19 cellular contexts compared by ENCODE assay signal in genomic region chr7:107643407-107643806, GRCh38. TPM values are rescaled to one million over a fixed set of nuclear protein-coding genes. Genes with fewer than 3 reads are reported as not detected.
DNase-seq lines count a peak whose midpoint lies in the region; ATAC-seq, FAIRE-seq and TF ChIP-seq lines count a peak whose summit lies in the region.
"Had no signal": no experiment of that assay in that cellular context is flagged by ENCODE, and none has a peak within 500 bp of the region (broad histone marks: within the 10 kb centered on the region; RNA-seq: fewer than 3 reads in every experiment).

No MANE protein-coding gene starts in this region.

- CTCF ChIA-PET in A673 (lab: Charles Lee): interaction anchor here (0.8 kb wide), 1 partner anchor 10 kb away, joined by 3 read pairs; no protein-coding TSS in a partner anchor
- CTCF ChIA-PET in activated CD4-positive, alpha-beta T cell treated with anti-CD3 and anti-CD28 coated beads, Interleukin-2, amount 10 ng/mL, durations not matched to agents 7 days and 5 days (lab: Charles Lee): interaction anchor here (1.3 kb wide), 1 partner anchor 18 kb away, joined by 3 read pairs; no protein-coding TSS in a partner anchor
- CTCF ChIA-PET in activated CD8-positive, alpha-beta T cell treated with anti-CD3 and anti-CD28 coated beads, Interleukin-2, amount 10 ng/mL, durations not matched to agents 7 days and 5 days (lab: Charles Lee): no interaction called here

- peak; percentile 80 for ATAC-seq in foreskin keratinocyte
- no peak for ATAC-seq in activated CD8-positive, alpha-beta T cell treated with anti-CD3 and anti-CD28 coated beads, Interleukin-2, amount 10 ng/mL, durations not matched to agents 7 days and 5 days
- ATAC-seq: body of pancreas, natural killer cell, Right ventricle myocardium inferior had no signal

- H3K4me3 Mint-ChIP-seq in activated CD4-positive, alpha-beta T cell treated with anti-CD3 and anti-CD28 coated beads, Interleukin-2, amount 10 ng/mL, durations not matched to agents 7 days and 5 days: no peak overlapping the region
- no peak overlapping the region for H3K4me3 Mint-ChIP-seq in activated CD8-positive, alpha-beta T cell treated with anti-CD3 and anti-CD28 coated beads, Interleukin-2, amount 10 ng/mL, durations not matched to agents 7 days and 5 days
- H3K4me3 Mint-ChIP-seq: activated T-cell treated with anti-CD3 and anti-CD28 coated beads, Interleukin-2, amount 50 U/mL, for 24 hours; natural killer cell had no signal

- peaks cover 5% of the 10 kb centered on the region for H3K36me3 Mint-ChIP-seq in activated CD4-positive, alpha-beta T cell treated with anti-CD3 and anti-CD28 coated beads, Interleukin-2, amount 10 ng/mL, durations not matched to agents 7 days and 5 days (ENCODE audit: low read depth)
- H3K36me3 Mint-ChIP-seq in activated CD8-positive, alpha-beta T cell treated with anti-CD3 and anti-CD28 coated beads, Interleukin-2, amount 10 ng/mL, durations not matched to agents 7 days and 5 days (ENCODE audit: low read depth): peaks cover 13% of the 10 kb centered on the region
- H3K36me3 Mint-ChIP-seq: natural killer cell had no signal

- H3K9ac ChIP-seq in adipocyte (ENCODE audit: low read length): no peak overlapping the region
- H3K9ac ChIP-seq in kidney (ENCODE audit: low read length in 2 of 2): no peak overlapping the region
- H3K9ac ChIP-seq: BLaER1 had no signal

- no peak overlapping the region for H3K27ac ChIP-seq in A673 (ENCODE audit: low read depth, low read length, poor library complexity, severe bottlenecking)
- H3K27ac ChIP-seq in foreskin keratinocyte: no peak overlapping the region
- H3K27ac ChIP-seq in kidney (ENCODE audit: low read depth in 2 of 2, low read length in 2 of 2): no peak overlapping the region
- H3K27ac ChIP-seq: BLaER1, body of pancreas, epithelial cell of prostate, transverse colon, VCaP had no signal

- H3K4me1 ChIP-seq in A673 (ENCODE audit: insufficient read depth, low read length, poor library complexity, severe bottlenecking): peaks cover 16% of the 10 kb centered on the region
- H3K4me1 ChIP-seq in adipocyte (ENCODE audit: control insufficient read depth, insufficient read depth, low read length): peaks cover 22% of the 10 kb centered on the region
- no peaks in the 10 kb centered on the region for H3K4me1 ChIP-seq in foreskin keratinocyte
- H3K4me1 ChIP-seq in kidney (ENCODE audit: control insufficient read depth in 1 of 2, insufficient read depth in 1 of 2, low read depth in 1 of 2, low read length in 2 of 2): no peaks in the 10 kb centered on the region
- H3K4me1 ChIP-seq: body of pancreas had no signal

- H3K27me3 ChIP-seq in A673 (replicated peaks; ENCODE audit: insufficient read depth, low read depth, low read length, poor library complexity): no peaks in the 10 kb centered on the region
- no peaks in the 10 kb centered on the region for H3K27me3 ChIP-seq in adipocyte (replicated peaks; ENCODE audit: control insufficient read depth, insufficient read depth, low read length)
- peaks cover 21% of the 10 kb centered on the region for H3K27me3 ChIP-seq in foreskin keratinocyte
- H3K27me3 ChIP-seq: BLaER1, body of pancreas, transverse colon had no signal

- DNase-seq in A673 (ENCODE audit: low spot score) (peak; percentile 47), HCEC 1CT (peak; percentile 88), adipocyte (ENCODE audit: low read depth) (peak; percentile 26), foreskin keratinocyte (peak; percentile 29 to 61), DMS53 treated with DMSO at 0.1 percent for 48 hours (lab: John Stamatoyannopoulos, UW; ENCODE audit: unreplicated experiment) (no peak), kidney (no peak)
- DNase-seq in activated CD4-positive, alpha-beta T cell treated with anti-CD3 and anti-CD28 coated beads, Interleukin-2, amount 10 ng/mL, durations not matched to agents 7 days and 5 days: no peak
- DNase-seq in activated CD8-positive, alpha-beta T cell treated with anti-CD3 and anti-CD28 coated beads, Interleukin-2, amount 10 ng/mL, durations not matched to agents 7 days and 5 days: no peak
- DNase-seq: activated T-cell treated with anti-CD3 and anti-CD28 coated beads, Interleukin-2, amount 50 U/mL, for 24 hours; body of pancreas; natural killer cell; NCI-H510A treated with DMSO at 0.1 percent for 48 hours; small intestine; transverse colon had no signal

- peaks cover 14% of the 10 kb centered on the region for H3K27me3 Mint-ChIP-seq in activated CD4-positive, alpha-beta T cell treated with anti-CD3 and anti-CD28 coated beads, Interleukin-2, amount 10 ng/mL, durations not matched to agents 7 days and 5 days
- H3K27me3 Mint-ChIP-seq in activated CD8-positive, alpha-beta T cell treated with anti-CD3 and anti-CD28 coated beads, Interleukin-2, amount 10 ng/mL, durations not matched to agents 7 days and 5 days (ENCODE audit: low read depth): peaks cover 15% of the 10 kb centered on the region

- TF ChIP-seq CTCF in A673 (conservative IDR thresholded peaks at IDR 0.05; ENCODE audit: low read depth, low read length) (peak; percentile 50), foreskin keratinocyte (conservative IDR thresholded peaks at IDR 0.05) (peak; percentile 68), kidney (IDR thresholded peaks at IDR 0.05; ENCODE audit: borderline replicate concordance, extremely low read depth, insufficient read depth) (no peak)

- POLR2A ChIA-PET in A673 (lab: Charles Lee; ENCODE audit: low non-redundant PET): no interaction called here
- POLR2A ChIA-PET in activated CD4-positive, alpha-beta T cell treated with anti-CD3 and anti-CD28 coated beads, Interleukin-2, amount 10 ng/mL, durations not matched to agents 7 days and 5 days (lab: Charles Lee): no interaction called here
- POLR2A ChIA-PET in activated CD8-positive, alpha-beta T cell treated with anti-CD3 and anti-CD28 coated beads, Interleukin-2, amount 10 ng/mL, durations not matched to agents 7 days and 5 days (lab: Charles Lee): no interaction called here

- peaks cover 24% of the 10 kb centered on the region for H3K4me1 Mint-ChIP-seq in activated CD4-positive, alpha-beta T cell treated with anti-CD3 and anti-CD28 coated beads, Interleukin-2, amount 10 ng/mL, durations not matched to agents 7 days and 5 days
- H3K4me1 Mint-ChIP-seq in activated CD8-positive, alpha-beta T cell treated with anti-CD3 and anti-CD28 coated beads, Interleukin-2, amount 10 ng/mL, durations not matched to agents 7 days and 5 days (ENCODE audit: low read depth): peaks cover 29% of the 10 kb centered on the region

- H3K27ac Mint-ChIP-seq in activated CD4-positive, alpha-beta T cell treated with anti-CD3 and anti-CD28 coated beads, Interleukin-2, amount 10 ng/mL, durations not matched to agents 7 days and 5 days: no peak overlapping the region
- no peak overlapping the region for H3K27ac Mint-ChIP-seq in activated CD8-positive, alpha-beta T cell treated with anti-CD3 and anti-CD28 coated beads, Interleukin-2, amount 10 ng/mL, durations not matched to agents 7 days and 5 days
- H3K27ac Mint-ChIP-seq: activated T-cell treated with anti-CD3 and anti-CD28 coated beads, Interleukin-2, amount 50 U/mL, for 24 hours; natural killer cell had no signal

- H3K9me3 ChIP-seq in A673 (ENCODE audit: low read depth, low read length, poor library complexity, severe bottlenecking): no peaks in the 10 kb centered on the region
- no peaks in the 10 kb centered on the region for H3K9me3 ChIP-seq in adipocyte (ENCODE audit: control insufficient read depth, low read length)
- no peaks in the 10 kb centered on the region for H3K9me3 ChIP-seq in kidney (ENCODE audit: control insufficient read depth in 1 of 2, low read length in 2 of 2)
- H3K9me3 ChIP-seq: BLaER1, body of pancreas, transverse colon had no signal

- H3K4me3 ChIP-seq in A673 (ENCODE audit: low read depth, low read length, poor library complexity, severe bottlenecking) (no peak overlapping the region), adipocyte (ENCODE audit: low read length) (no peak overlapping the region), kidney (ENCODE audit: low read length in 2 of 2) (no peak overlapping the region)
- H3K4me3 ChIP-seq: BLaER1, body of pancreas, transverse colon had no signal

- peaks cover 9% of the 10 kb centered on the region for H3K9me3 Mint-ChIP-seq in activated CD4-positive, alpha-beta T cell treated with anti-CD3 and anti-CD28 coated beads, Interleukin-2, amount 10 ng/mL, durations not matched to agents 7 days and 5 days
- H3K9me3 Mint-ChIP-seq in activated CD8-positive, alpha-beta T cell treated with anti-CD3 and anti-CD28 coated beads, Interleukin-2, amount 10 ng/mL, durations not matched to agents 7 days and 5 days (ENCODE audit: insufficient read depth): peaks cover 2% of the 10 kb centered on the region
- H3K9me3 Mint-ChIP-seq: activated T-cell treated with anti-CD3 and anti-CD28 coated beads, Interleukin-2, amount 50 U/mL, for 24 hours had no signal

- no TSS peak for BruUV-seq in A673 (replicated peaks; lab: Mats Ljungman, UMichigan)

- no peak for FAIRE-seq in kidney (lab: Jason Lieb, UNC)
- FAIRE-seq: islet of Langerhans, small intestine had no signal

- intact Hi-C loops in A673 (cut with micrococcal nuclease; ENCODE audit: unreplicated experiment): no loop called here
- intact Hi-C loops in kidney (cut with DNase I): no loop called here

- no peaks in the 10 kb centered on the region for H3K36me3 ChIP-seq in A673 (ENCODE audit: insufficient read depth, low read length, poor library complexity, severe bottlenecking)
- no peaks in the 10 kb centered on the region for H3K36me3 ChIP-seq in adipocyte (ENCODE audit: control insufficient read depth, insufficient read depth, low read length, severe bottlenecking)
- no peaks in the 10 kb centered on the region for H3K36me3 ChIP-seq in kidney (ENCODE audit: control insufficient read depth in 1 of 2, insufficient read depth in 2 of 2, low read length in 2 of 2)
- H3K36me3 ChIP-seq: BLaER1, transverse colon had no signal

RNA-seq across cellular contexts. Expression of gene SLC26A4, which starts 17.2 kb away (rescaled TPM):
- total RNA-seq in A673 (2021) (0.33 TPM in 1 of 2 replicates, not detected in the other), foreskin keratinocyte (0.07 and 0.14 TPM in 2 replicates), kidney (2.5 TPM)
- polyA plus RNA-seq in foreskin keratinocyte (0.01 and 0.12 TPM in 2 replicates), kidney (ENCODE audit: insufficient read depth, low read depth, low replicate concordance) (7.3 TPM)
- 1 to 10 TPM; 1.3 to 2.0 TPM for total RNA-seq in activated CD4-positive, alpha-beta T cell treated with anti-CD3 and anti-CD28 coated beads, Interleukin-2, amount 10 ng/mL, durations not matched to agents 7 days and 5 days
- total RNA-seq in activated CD8-positive, alpha-beta T cell treated with anti-CD3 and anti-CD28 coated beads, Interleukin-2, amount 10 ng/mL, durations not matched to agents 7 days and 5 days: 1 to 10 TPM in 1 of 2 experiments, under 1 TPM in 1; 0.94 to 1.1 TPM

Comparison
In these comparisons a context has a peak if more than half of its experiments do, and no peak if none do; other contexts are left out.
1. DNase-seq: peak in A673 (single experiment), HCEC 1CT (single experiment), adipocyte (single experiment) and foreskin keratinocyte (2 of 2); none in activated CD4-positive, alpha-beta T cell treated with anti-CD3 and anti-CD28 coated beads, Interleukin-2, amount 10 ng/mL, durations not matched to agents 7 days and 5 days (single experiment), activated CD8-positive, alpha-beta T cell treated with anti-CD3 and anti-CD28 coated beads, Interleukin-2, amount 10 ng/mL, durations not matched to agents 7 days and 5 days (single experiment), DMS53 treated with DMSO at 0.1 percent for 48 hours (single experiment) and kidney (single experiment).